22 cellular contexts compared by ENCODE assay signal in genomic region chr10:77387247-77387646, GRCh38.
DNase-seq lines count a peak whose midpoint lies in the region; ATAC-seq and TF ChIP-seq lines count a peak whose summit lies in the region.
"Had no signal": no experiment of that assay in that cellular context is flagged by ENCODE, and none has a peak within 500 bp of the region (broad histone marks: within the 10 kb centered on the region; RNA-seq: fewer than 3 reads in every experiment).

No MANE protein-coding gene starts in this region.

- H3K4me2 ChIP-seq in smooth muscle cell, result peak overlapping the region; percentile 67
- H3K4me2 ChIP-seq: GM23338 had no signal

- no peaks in the 10 kb centered on the region for H3K79me2 ChIP-seq in smooth muscle cell (ENCODE audit: low read depth)

- no peak for DNase-seq in HFFc6
- DNase-seq in ascending aorta (ENCODE audit: low spot score in 2 of 2), result peak in 1 of 2 donors; percentile 59
- no peak for DNase-seq in smooth muscle cell (lab: John Stamatoyannopoulos, UW; ENCODE audit: unreplicated experiment)
- no peak for DNase-seq in kidney tubule cell (ENCODE audit: low spot score)
- no peak for DNase-seq in psoas muscle
- DNase-seq in activated CD4-positive, alpha-beta memory T cell treated with anti-CD3 and anti-CD28 coated beads for 36 hours, result no peak
- DNase-seq: activated CD4-positive, alpha-beta T cell treated with anti-CD3 and anti-CD28 coated beads for 4 hours; activated CD8-positive, alpha-beta memory T cell treated with anti-CD3 and anti-CD28 coated beads, Interleukin-2, amount 50 U/mL, for 48 hours; activated gamma-delta T cell; AML-193; GF-D8; KBM-7; midbrain; NCI-H1092; NCI-H2107; NCI-H526 treated with DMSO at 0.1 percent for 48 hours; stimulated activated CD4-positive, alpha-beta T cell treated with anti-CD3 and anti-CD28 coated beads, Interleukin-4, amount 100 ng/mL, for 1 hour had no signal

- peak overlapping the region; percentile 95 for H3K27ac Mint-ChIP-seq in HFFc6
- H3K27ac Mint-ChIP-seq in activated CD4-positive, alpha-beta memory T cell treated with anti-CD3 and anti-CD28 coated beads for 36 hours, result no peak overlapping the region
- H3K27ac Mint-ChIP-seq: GM23338 had no signal

- H3K36me3 ChIP-seq in ascending aorta (no peaks in the 10 kb centered on the region), gastroesophageal sphincter (no peaks in the 10 kb centered on the region), smooth muscle cell (ENCODE audit: low read depth) (no peaks in the 10 kb centered on the region), psoas muscle (ENCODE audit: insufficient read depth in 1 of 2, low read depth in 1 of 2) (no peaks in the 10 kb centered on the region)
- H3K36me3 ChIP-seq: neutrophil had no signal

- TF ChIP-seq EP300 in gastroesophageal sphincter (IDR thresholded peaks at IDR 0.05), result no peak

- no peaks in the 10 kb centered on the region for H3K9me3 Mint-ChIP-seq in HFFc6
- H3K9me3 Mint-ChIP-seq in activated CD4-positive, alpha-beta memory T cell treated with anti-CD3 and anti-CD28 coated beads for 36 hours, result no peaks in the 10 kb centered on the region
- H3K9me3 Mint-ChIP-seq: GM23338 had no signal

- H3K27ac ChIP-seq in ascending aorta, result peak overlapping the region; percentile 93 to 94
- H3K27ac ChIP-seq in gastroesophageal sphincter, result peak overlapping the region; percentile 6 to 80 (median 57)
- H3K27ac ChIP-seq in smooth muscle cell (ENCODE audit: low read depth), result peak overlapping the region; percentile 79
- no peak overlapping the region for H3K27ac ChIP-seq in psoas muscle
- H3K27ac ChIP-seq: neutrophil, SK-N-MC had no signal

- H3K4me1 ChIP-seq in ascending aorta, result peaks cover 8 to 63% of the 10 kb centered on the region in 2 donors
- peaks cover 2 to 73% (median 27%) of the 10 kb centered on the region in 3 donors for H3K4me1 ChIP-seq in gastroesophageal sphincter
- peaks cover 25% of the 10 kb centered on the region for H3K4me1 ChIP-seq in smooth muscle cell (ENCODE audit: low read depth)
- peaks cover 10% of the 10 kb centered on the region for H3K4me1 ChIP-seq in psoas muscle

- peak overlapping the region; percentile 72 for H3K4me3 Mint-ChIP-seq in HFFc6
- no peak overlapping the region for H3K4me3 Mint-ChIP-seq in activated CD4-positive, alpha-beta memory T cell treated with anti-CD3 and anti-CD28 coated beads for 36 hours
- H3K4me3 Mint-ChIP-seq: GM23338 had no signal

- POLR2A ChIA-PET in activated CD4-positive, alpha-beta memory T cell treated with anti-CD3 and anti-CD28 coated beads for 36 hours (lab: Charles Lee), result no interaction called here

- peaks cover 2% of the 10 kb centered on the region; the same call in 1 of the 2 replicates for H3K27me3 Mint-ChIP-seq in HFFc6 (ENCODE audit: insufficient read depth)
- no peaks in the 10 kb centered on the region for H3K27me3 Mint-ChIP-seq in activated CD4-positive, alpha-beta memory T cell treated with anti-CD3 and anti-CD28 coated beads for 36 hours

- peak overlapping the region; percentile 56 for H2AFZ ChIP-seq in smooth muscle cell (ENCODE audit: low read depth)
- H2AFZ ChIP-seq: GM23338 had no signal

- H3F3A ChIP-seq in smooth muscle cell (ENCODE audit: low read depth), result peaks cover 19% of the 10 kb centered on the region

- H3K9ac ChIP-seq in smooth muscle cell (ENCODE audit: low read depth), result no peak overlapping the region

- peaks cover 71% of the 10 kb centered on the region for H3K4me1 Mint-ChIP-seq in HFFc6 (ENCODE audit: low read depth)
- no peaks in the 10 kb centered on the region for H3K4me1 Mint-ChIP-seq in activated CD4-positive, alpha-beta memory T cell treated with anti-CD3 and anti-CD28 coated beads for 36 hours (ENCODE audit: low read depth)

- H3K27me3 ChIP-seq in ascending aorta (no peaks in the 10 kb centered on the region), gastroesophageal sphincter (no peaks in the 10 kb centered on the region), smooth muscle cell (ENCODE audit: low read depth) (no peaks in the 10 kb centered on the region), psoas muscle (ENCODE audit: insufficient read depth in 3 of 3, low read length in 2 of 3) (no peaks in the 10 kb centered on the region)

- H3K9me3 ChIP-seq in ascending aorta, result no peaks in the 10 kb centered on the region
- no peaks in the 10 kb centered on the region for H3K9me3 ChIP-seq in gastroesophageal sphincter
- H3K9me3 ChIP-seq in smooth muscle cell (replicated peaks; ENCODE audit: low read depth), result no peaks in the 10 kb centered on the region
- H3K9me3 ChIP-seq in psoas muscle, result no peaks in the 10 kb centered on the region
- H3K9me3 ChIP-seq: neutrophil had no signal

- intact Hi-C loops in ascending aorta (cut with DNase I) (loop anchor here (5.0 kb wide), 2 partner anchors 35 to 85 kb away; no protein-coding TSS in a partner anchor), psoas muscle (cut with DNase I) (no loop called here)
- intact Hi-C loops in activated CD4-positive, alpha-beta memory T cell treated with anti-CD3 and anti-CD28 coated beads for 36 hours (cut with micrococcal nuclease), result no loop called here

- TF ChIP-seq CTCF in HFFc6 (IDR thresholded peaks at IDR 0.05) (no peak), ascending aorta (IDR thresholded peaks at IDR 0.05) (no peak), gastroesophageal sphincter (IDR thresholded peaks at IDR 0.05) (no peak), smooth muscle cell (IDR thresholded peaks at IDR 0.05; ENCODE audit: borderline replicate concordance, insufficient read depth, poor library complexity, severe bottlenecking) (no peak), psoas muscle (IDR thresholded peaks at IDR 0.05) (no peak)

- no peaks in the 10 kb centered on the region for H4K20me1 ChIP-seq in smooth muscle cell (ENCODE audit: low read depth)

- ATAC-seq in gastroesophageal sphincter (no peak), psoas muscle (no peak), GM18858 (IDR thresholded peaks at IDR 0.05; ENCODE audit: unreplicated experiment) (no peak)
- ATAC-seq: GM23338 had no signal

- no peak overlapping the region for H3K4me3 ChIP-seq in ascending aorta
- H3K4me3 ChIP-seq in gastroesophageal sphincter, result no peak overlapping the region
- H3K4me3 ChIP-seq in smooth muscle cell, result no peak overlapping the region
- H3K4me3 ChIP-seq in psoas muscle, result no peak overlapping the region
- H3K4me3 ChIP-seq: GM23338, SK-N-MC had no signal

- CTCF ChIA-PET in activated CD4-positive, alpha-beta memory T cell treated with anti-CD3 and anti-CD28 coated beads for 36 hours (lab: Charles Lee), result interaction anchor here (0.7 kb wide), 1 partner anchor 64 kb away, joined by 3 read pairs; no protein-coding TSS in a partner anchor

- peaks cover 12% of the 10 kb centered on the region for H3K36me3 Mint-ChIP-seq in HFFc6 (ENCODE audit: low read depth)
- no peaks in the 10 kb centered on the region for H3K36me3 Mint-ChIP-seq in activated CD4-positive, alpha-beta memory T cell treated with anti-CD3 and anti-CD28 coated beads for 36 hours

- TF ChIP-seq POLR2A in gastroesophageal sphincter (IDR thresholded peaks at IDR 0.05), result no peak
